ENCODE assay signal across 18 cellular contexts in the genomic region with DNA sequence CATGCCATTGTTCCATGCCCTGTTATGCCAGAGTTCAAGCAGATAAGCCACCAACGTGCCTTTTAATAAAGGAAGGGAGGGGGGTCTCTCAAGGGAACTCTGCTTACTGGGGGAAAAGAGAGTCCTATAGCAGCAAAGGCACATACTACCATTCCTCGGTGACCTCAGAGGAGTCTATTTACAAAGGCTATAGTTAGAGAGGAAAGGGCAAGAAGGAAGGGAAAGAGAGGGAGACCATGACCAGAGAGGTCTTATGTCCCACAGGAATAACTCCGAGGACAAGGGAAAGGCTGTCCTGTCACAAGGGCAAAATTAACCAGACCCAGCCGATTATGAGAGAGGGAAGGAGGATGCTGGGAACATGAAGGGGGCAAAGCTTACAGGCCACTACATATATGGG. TPM values are rescaled to one million over a fixed set of nuclear protein-coding genes. Genes with fewer than 3 reads are reported as not detected.
DNase-seq lines count a peak whose midpoint lies in the region; ATAC-seq and TF ChIP-seq lines count a peak whose summit lies in the region.
"Had no signal": no experiment of that assay in that cellular context is flagged by ENCODE, and none has a peak within 500 bp of the region (broad histone marks: within the 10 kb centered on the region; RNA-seq: fewer than 3 reads in every experiment).

No MANE protein-coding gene starts in this region.

- peaks cover 9% of the 10 kb centered on the region for H3K79me2 ChIP-seq in parathyroid adenoma

- DNase-seq in Right ventricle myocardium inferior (ENCODE audit: missing footprints): no peak
- DNase-seq in cardiac septum (ENCODE audit: low spot score): no peak
- no peak for DNase-seq in left ventricle myocardium inferior
- no peak for DNase-seq in aorta
- DNase-seq in hippocampal formation (lab: John Stamatoyannopoulos, UW): no peak
- no peak for DNase-seq in substantia nigra (lab: John Stamatoyannopoulos, UW)
- no peak for DNase-seq in NCI-H1092 treated with DMSO at 0.1 percent for 48 hours (lab: John Stamatoyannopoulos, UW)
- DNase-seq: anterior cingulate cortex, C1 segment of cervical spinal cord, foreskin keratinocyte, NCI-H1105 treated with DMSO at 0.1 percent for 48 hours, NCI-H82, pancreas, PC-9, T-helper 9 cell, testis had no signal

- ATAC-seq in Right ventricle myocardium inferior: peak; percentile 53
- peak; percentile 46 for ATAC-seq in aorta (ENCODE audit: low FRiP score)
- ATAC-seq: activated CD4-positive, CD25-positive, alpha-beta regulatory T cell treated with anti-CD3 and anti-CD28 coated beads, Interleukin-2, amount 50 U/mL, for 24 hours; foreskin keratinocyte; pancreas had no signal

- intact Hi-C loops in Right ventricle myocardium inferior (cut with DNase I) (no loop called here), cardiac septum (cut with DNase I) (no loop called here), left ventricle myocardium inferior (cut with micrococcal nuclease) (no loop called here), aorta (cut with DNase I) (loop anchor here in 1 of 2 donors (5.0 kb wide), 1 partner anchor 71 kb away; no protein-coding TSS in a partner anchor)

- no peaks in the 10 kb centered on the region for H3K36me3 ChIP-seq in left ventricle myocardium inferior
- H3K36me3 ChIP-seq in parathyroid adenoma (ENCODE audit: control insufficient read depth, insufficient read depth, low read length): no peaks in the 10 kb centered on the region
- H3K36me3 ChIP-seq in aorta (ENCODE audit: control insufficient read depth in 1 of 2, insufficient read depth in 2 of 2, low read length in 1 of 2): no peaks in the 10 kb centered on the region
- H3K36me3 ChIP-seq: pancreas had no signal

- TF ChIP-seq CTCF in left ventricle myocardium inferior (IDR thresholded peaks at IDR 0.05; ENCODE audit: borderline replicate concordance): no peak
- TF ChIP-seq CTCF in parathyroid adenoma (IDR thresholded peaks at IDR 0.05): no peak

- H3K4me1 ChIP-seq in left ventricle myocardium inferior (peaks cover 47% of the 10 kb centered on the region), parathyroid adenoma (no peaks in the 10 kb centered on the region), aorta (ENCODE audit: control insufficient read depth in 1 of 2, insufficient read depth in 2 of 2, low read length in 2 of 2) (peaks cover 6 to 9% of the 10 kb centered on the region in 2 donors)
- H3K4me1 ChIP-seq: pancreas had no signal

- H3K9me3 ChIP-seq in left ventricle myocardium inferior (replicated peaks) (no peaks in the 10 kb centered on the region), parathyroid adenoma (ENCODE audit: control insufficient read depth, low read length) (no peaks in the 10 kb centered on the region), aorta (ENCODE audit: control insufficient read depth, low read length) (no peaks in the 10 kb centered on the region)
- H3K9me3 ChIP-seq: pancreas, testis had no signal

- no peak overlapping the region for H2AFZ ChIP-seq in parathyroid adenoma
- H2AFZ ChIP-seq: PC-9 had no signal

- 3 to 5% methylated on average over 4 of the region's 4 CpGs for WGBS in aorta, 2 donors

- H3K27ac ChIP-seq in left ventricle myocardium inferior (replicated peaks) (peak overlapping the region; percentile 80), parathyroid adenoma (peak overlapping the region; percentile 5), aorta (ENCODE audit: low read depth in 1 of 2, low read length in 2 of 2) (peak overlapping the region in 1 of 2 donors; percentile 51), substantia nigra (ENCODE audit: low read depth, low read length, poor library complexity, severe bottlenecking) (no peak overlapping the region)
- H3K27ac ChIP-seq: foreskin keratinocyte, pancreas, PC-9, testis had no signal

- no peak overlapping the region for H3K4me3 ChIP-seq in left ventricle myocardium inferior
- no peak overlapping the region for H3K4me3 ChIP-seq in parathyroid adenoma (ENCODE audit: low read depth, low read length)
- no peak overlapping the region for H3K4me3 ChIP-seq in aorta (ENCODE audit: low read length in 2 of 2)
- H3K4me3 ChIP-seq: pancreas, PC-9, testis had no signal

- no peak overlapping the region for H3K9ac ChIP-seq in parathyroid adenoma

- no peak overlapping the region for H3K4me2 ChIP-seq in parathyroid adenoma (ENCODE audit: low read length)
- H3K4me2 ChIP-seq: PC-9 had no signal

- no peaks in the 10 kb centered on the region for H3K27me3 ChIP-seq in left ventricle myocardium inferior (ENCODE audit: low read depth)
- no peaks in the 10 kb centered on the region for H3K27me3 ChIP-seq in parathyroid adenoma (ENCODE audit: control insufficient read depth, insufficient read depth, low read length)
- no peaks in the 10 kb centered on the region for H3K27me3 ChIP-seq in aorta (ENCODE audit: control insufficient read depth in 1 of 2, insufficient read depth in 2 of 2, low read length in 1 of 2)
- H3K27me3 ChIP-seq: foreskin keratinocyte, pancreas, testis had no signal

RNA-seq across cellular contexts. Expression of gene HIC1, which starts 51.4 kb away (rescaled TPM):
- total RNA-seq in Right ventricle myocardium inferior (22.7 TPM), cardiac septum (15.0 TPM), left ventricle myocardium inferior (23.5 TPM), aorta (10 to 100 TPM; 27.2 to 69.2 TPM)
- 1 to 10 TPM; 1.1 to 2.1 TPM for polyA plus RNA-seq in aorta
